ENCODE assay signal across 15 cellular contexts in genomic region chr2:236963631-236964030, GRCh38.
DNase-seq lines count a peak whose midpoint lies in the region; ATAC-seq, FAIRE-seq and TF ChIP-seq lines count a peak whose summit lies in the region.
"Had no signal": no experiment of that assay in that cellular context is flagged by ENCODE, and none has a peak within 500 bp of the region (broad histone marks: within the 10 kb centered on the region; RNA-seq: fewer than 3 reads in every experiment).

No MANE protein-coding gene starts in this region.

- H3K4me1 ChIP-seq in BLaER1 treated with 17β-estradiol and CSF1 and Interleukin-3, amounts not matched to agents 10 nM and 100 nM, result peaks cover 20 to 57% (median 39%) of the 10 kb centered on the region in 10 experiments
- no peaks in the 10 kb centered on the region for H3K4me1 ChIP-seq in gastrocnemius medialis
- H3K4me1 ChIP-seq: A549 had no signal

- peaks cover 0 to 5% (median 0%) of the 10 kb centered on the region in 11 experiments; a peak in 4 of 22 replicates for H3K36me3 ChIP-seq in BLaER1 treated with 17β-estradiol and CSF1 and Interleukin-3, amounts not matched to agents 10 nM and 100 nM
- H3K36me3 ChIP-seq in gastrocnemius medialis, result no peaks in the 10 kb centered on the region

- no peaks in the 10 kb centered on the region for H3K27me3 ChIP-seq in BLaER1 treated with 17β-estradiol and CSF1 and Interleukin-3, amounts not matched to agents 10 nM and 100 nM
- H3K27me3 ChIP-seq in gastrocnemius medialis, result no peaks in the 10 kb centered on the region

- no peak overlapping the region for H3K27ac ChIP-seq in BLaER1 treated with 17β-estradiol and CSF1 and Interleukin-3, amounts not matched to agents 10 nM and 100 nM
- H3K27ac ChIP-seq in coronary artery (peak overlapping the region in 1 of 2 donors; percentile 42), gastrocnemius medialis (peak overlapping the region; percentile 13 to 37 (median 23))
- H3K27ac ChIP-seq: A549, GM23248 had no signal

- no peak for ATAC-seq in gastrocnemius medialis
- ATAC-seq: A549, GM12878 had no signal

- TF ChIP-seq CTCF in coronary artery (IDR thresholded peaks at IDR 0.05) (no peak), gastrocnemius medialis (IDR thresholded peaks at IDR 0.05 in 4 of 5, conservative IDR thresholded peaks at IDR 0.05 in 1 of 5) (no peak), D721Med (IDR thresholded peaks at IDR 0.05; ENCODE audit: insufficient read depth, missing control alignments) (no peak)

- no peak overlapping the region for H3K4me3 ChIP-seq in BLaER1 treated with 17β-estradiol and CSF1 and Interleukin-3, amounts not matched to agents 10 nM and 100 nM
- H3K4me3 ChIP-seq in coronary artery (no peak overlapping the region), gastrocnemius medialis (no peak overlapping the region)
- H3K4me3 ChIP-seq: A549, GM12878, GM23248 had no signal

- peak overlapping the region in 10 of 11 experiments; percentile 2 to 75 (median 42); a peak in 18 of 22 replicates for H3K4me2 ChIP-seq in BLaER1 treated with 17β-estradiol and CSF1 and Interleukin-3, amounts not matched to agents 10 nM and 100 nM
- H3K4me2 ChIP-seq: A549 had no signal

- no peak for FAIRE-seq in D721Med (lab: Jason Lieb, UNC)
- FAIRE-seq: A549, GM12878, GM18507, H54 had no signal

- intact Hi-C loops in gastrocnemius medialis (cut with DNase I; ENCODE audit: low total_unique reads), result no loop called here

- H4K20me1 ChIP-seq in BLaER1 treated with 17β-estradiol and CSF1 and Interleukin-3, amounts not matched to agents 10 nM and 100 nM, result no peaks in the 10 kb centered on the region

- H3K9ac ChIP-seq in BLaER1 treated with 17β-estradiol and CSF1 and Interleukin-3, amounts not matched to agents 10 nM and 100 nM, result no peak overlapping the region
- H3K9ac ChIP-seq: GM23248 had no signal

- DNase-seq in coronary artery (ENCODE audit: low spot score) (peak; percentile 65), mesenteric fat pad (ENCODE audit: low spot score) (peak; percentile 51), gastrocnemius medialis (no peak), HCEC 1CT (no peak), D721Med (ENCODE audit: insufficient read length, low spot score) (no peak), superior temporal gyrus (ENCODE audit: extremely low spot score) (no peak), AG08396 (ENCODE audit: low spot score) (no peak)
- DNase-seq: CD4-positive, CD25-positive, alpha-beta regulatory T cell; DMS79 had no signal

- in situ Hi-C loops in gastrocnemius medialis (cut with MboI; ENCODE audit: low sequenced_read_pairs in 4 of 4), result no loop called here

- no peak for TF ChIP-seq POLR2A in gastrocnemius medialis (IDR thresholded peaks at IDR 0.05)

- H3K9me3 ChIP-seq in BLaER1 treated with 17β-estradiol and CSF1 and Interleukin-3, amounts not matched to agents 10 nM and 100 nM (replicated peaks in 1 of 11), result peaks cover 10 to 26% (median 18%) of the 10 kb centered on the region in 11 experiments; a peak in 18 of 22 replicates
- no peaks in the 10 kb centered on the region for H3K9me3 ChIP-seq in gastrocnemius medialis
- H3K9me3 ChIP-seq: A549 had no signal

Comparison
In these comparisons a context has a peak if more than half of its experiments do, and no peak if none do; other contexts are left out.
1. H3K27ac ChIP-seq: peak in gastrocnemius medialis (4 of 4); none in BLaER1 treated with 17β-estradiol and CSF1 and Interleukin-3, amounts not matched to agents 10 nM and 100 nM (0 of 11).
2. DNase-seq: peak in coronary artery (single experiment) and mesenteric fat pad (single experiment); none in gastrocnemius medialis (0 of 2), HCEC 1CT (single experiment), D721Med (single experiment), superior temporal gyrus (single experiment) and AG08396 (single experiment).